ENCODE assay signal across 17 cellular contexts in genomic region chr2:150271952-150272351, GRCh38.
A peak's percentile ranks its signal among the peaks of the same experiment; 100 is the strongest.
DNase-seq lines count a peak whose midpoint lies in the region; ATAC-seq and TF ChIP-seq lines count a peak whose summit lies in the region.
"Had no signal": no experiment of that assay in that cellular context is flagged by ENCODE, and none has a peak within 500 bp of the region (broad histone marks: within the 10 kb centered on the region; RNA-seq: fewer than 3 reads in every experiment).

No MANE protein-coding gene starts in this region.

- peak; percentile 76 for ATAC-seq in omental fat pad (ENCODE audit: low FRiP score)
- ATAC-seq: lower lobe of right lung had no signal

- peaks cover 0 to 15% (median 8%) of the 10 kb centered on the region in 3 donors for H3K9me3 ChIP-seq in esophagus squamous epithelium
- H3K9me3 ChIP-seq in effector memory CD4-positive, alpha-beta T cell (ENCODE audit: control insufficient read depth, low read length) = no peaks in the 10 kb centered on the region
- H3K9me3 ChIP-seq: adrenal gland had no signal

- H3K4me3 ChIP-seq in epithelial cell of esophagus (ENCODE audit: low read length) (no peak overlapping the region), esophagus squamous epithelium (no peak overlapping the region)
- no peak overlapping the region for H3K4me3 ChIP-seq in effector memory CD4-positive, alpha-beta T cell (ENCODE audit: insufficient read depth, low read depth, low read length, poor library complexity, severe bottlenecking)
- H3K4me3 ChIP-seq: adrenal gland, lower lobe of right lung, skin epidermis had no signal

- H3K27me3 ChIP-seq in esophagus squamous epithelium = no peaks in the 10 kb centered on the region
- H3K27me3 ChIP-seq in effector memory CD4-positive, alpha-beta T cell (replicated peaks; ENCODE audit: control insufficient read depth, insufficient read depth, low read length, poor library complexity, severe bottlenecking) = no peaks in the 10 kb centered on the region
- H3K27me3 ChIP-seq: adrenal gland had no signal

- DNase-seq in Daoy (ENCODE audit: low read depth) (peak; percentile 8), NCI-H226 (peak; percentile 68), epithelial cell of esophagus (ENCODE audit: low read depth) (peak; percentile 93), omental fat pad (ENCODE audit: low spot score) (no peak), NCI-H1105 treated with DMSO at 0.1 percent for 48 hours (lab: John Stamatoyannopoulos, UW) (no peak), esophagus squamous epithelium (lab: John Stamatoyannopoulos, UW) (no peak), KG1 (lab: John Stamatoyannopoulos, UW) (no peak)
- DNase-seq in effector memory CD4-positive, alpha-beta T cell = no peak
- DNase-seq: activated CD8-positive, alpha-beta memory T cell treated with anti-CD3 and anti-CD28 coated beads, Interleukin-2, amount 50 U/mL, for 4 hours; adrenal gland; CD4-positive, alpha-beta memory T cell; effector CD4-positive, alpha-beta T cell; hypothalamus; KBM-7; lower lobe of right lung; NCI-H2081 had no signal

- H3K27ac ChIP-seq in esophagus squamous epithelium = no peak overlapping the region
- no peak overlapping the region for H3K27ac ChIP-seq in effector memory CD4-positive, alpha-beta T cell (ENCODE audit: insufficient read depth, low read length, poor library complexity, severe bottlenecking)
- H3K27ac ChIP-seq: adrenal gland, lower lobe of right lung had no signal

- no peaks in the 10 kb centered on the region for H3K36me3 ChIP-seq in esophagus squamous epithelium
- H3K36me3 ChIP-seq in effector memory CD4-positive, alpha-beta T cell (ENCODE audit: control insufficient read depth, insufficient read depth, low read length) = no peaks in the 10 kb centered on the region
- H3K36me3 ChIP-seq: adrenal gland, lower lobe of right lung had no signal

- TF ChIP-seq CTCF in epithelial cell of esophagus (IDR thresholded peaks at IDR 0.05; ENCODE audit: insufficient read depth, low read depth, low read length, missing control alignments) (no peak), omental fat pad (IDR thresholded peaks at IDR 0.05) (no peak), esophagus squamous epithelium (IDR thresholded peaks at IDR 0.05) (no peak)

- peaks cover 0 to 12% (median 4%) of the 10 kb centered on the region in 3 donors for H3K4me1 ChIP-seq in esophagus squamous epithelium
- no peaks in the 10 kb centered on the region for H3K4me1 ChIP-seq in effector memory CD4-positive, alpha-beta T cell (ENCODE audit: control insufficient read depth, insufficient read depth, low read length, poor library complexity, severe bottlenecking)
- H3K4me1 ChIP-seq: adrenal gland, lower lobe of right lung had no signal

- no peak for TF ChIP-seq POLR2A in esophagus squamous epithelium (IDR thresholded peaks at IDR 0.05)

- intact Hi-C loops in esophagus squamous epithelium (cut with DNase I) = no loop called here

Comparison
In these comparisons a context has a peak if more than half of its experiments do, and no peak if none do; other contexts are left out.
1. DNase-seq: peak in Daoy (single experiment), NCI-H226 (single experiment) and epithelial cell of esophagus (single experiment); none in omental fat pad (single experiment), NCI-H1105 treated with DMSO at 0.1 percent for 48 hours (single experiment), esophagus squamous epithelium (single experiment), KG1 (single experiment) and effector memory CD4-positive, alpha-beta T cell (0 of 3).